8 cellular contexts compared by ENCODE assay signal in the genomic region with DNA sequence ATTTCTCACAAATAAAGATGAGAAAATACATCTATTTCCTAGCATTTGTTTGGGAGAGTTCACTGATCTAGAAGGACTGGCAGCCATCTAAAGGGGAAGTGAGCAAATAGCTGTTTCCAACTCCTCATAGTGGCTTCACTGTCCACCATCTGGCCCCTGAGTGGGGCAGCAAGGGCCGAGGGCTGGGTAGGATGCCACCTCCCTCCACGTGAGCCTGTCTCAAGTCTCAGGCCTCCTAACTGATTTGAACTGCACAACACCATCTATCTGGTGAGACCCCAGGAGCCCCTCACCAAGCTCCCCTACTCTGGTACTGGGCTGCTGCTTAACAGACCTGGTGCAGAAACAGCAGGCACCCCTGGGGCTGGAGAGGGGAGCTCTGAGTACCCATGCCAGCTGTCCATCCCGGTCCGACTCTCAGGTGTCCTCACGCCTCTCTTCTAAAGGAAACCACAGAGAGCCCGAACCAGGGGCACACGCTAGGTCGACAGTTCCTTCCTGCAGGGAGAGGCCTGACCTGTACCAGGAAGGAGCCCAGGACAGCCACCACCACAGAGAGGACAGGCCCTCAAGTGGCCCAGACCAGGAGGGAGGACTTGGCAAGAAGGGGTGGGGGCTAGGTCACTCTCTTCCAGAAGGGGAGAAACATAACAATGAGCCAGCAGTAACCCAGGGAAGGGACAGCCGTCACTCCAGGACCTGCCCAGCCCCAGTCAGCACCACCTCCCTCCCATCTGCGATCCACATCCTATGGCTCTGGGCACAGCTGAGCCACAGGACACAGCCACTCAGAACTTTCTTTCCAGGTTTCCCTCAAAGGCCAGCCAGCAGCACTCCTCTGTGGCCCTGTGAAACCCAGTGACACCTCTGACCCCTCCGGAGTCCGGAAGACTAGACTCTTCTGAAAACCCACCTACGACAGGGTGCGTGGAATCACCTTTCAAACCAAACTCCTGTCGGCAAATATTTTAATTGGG. TPM values are rescaled to one million over a fixed set of nuclear protein-coding genes. Genes with fewer than 3 reads are reported as not detected.
DNase-seq lines count a peak whose midpoint lies in the region; ATAC-seq, FAIRE-seq and TF ChIP-seq lines count a peak whose summit lies in the region.

No MANE protein-coding gene starts in this region.

- FAIRE-seq in GM12878 (lab: Jason Lieb, UNC): no peak

- CTCF ChIA-PET in GM12878 (lab: Yijun Ruan, JAX): interaction anchor here (0.6 to 9.8 kb wide), 8 partner anchors 8 to 202 kb away, joined by 3 to 83 read pairs (median 5); partner anchors contain the start of gene MED26

- H3K4me3 ChIP-seq in GM12878: peak overlapping the region; percentile 79

- TF ChIP-seq RAD21 in GM12878 (IDR thresholded peaks at IDR 0.05; ENCODE audit: insufficient read depth, low read depth, low read length): no peak

- H3K27ac ChIP-seq in KOPT-K1 (ENCODE audit: low read depth, low read length, poor library complexity, severe bottlenecking): peak overlapping the region; percentile 65
- H3K27ac ChIP-seq in GM12878 (ENCODE audit: control insufficient read depth, insufficient read depth): peak overlapping the region; percentile 99

- H3K9ac ChIP-seq in GM12878 (ENCODE audit: control insufficient read depth, insufficient read depth, low read length): peak overlapping the region; percentile 99

- no peaks in the 10 kb centered on the region for H4K20me1 ChIP-seq in GM12878 (ENCODE audit: control insufficient read depth, insufficient read depth)

- TF ChIP-seq CTCF in CD14-positive monocyte (IDR thresholded peaks at IDR 0.05) (no peak), GM12878 (IDR thresholded peaks at IDR 0.05 in 2 of 3, conservative IDR thresholded peaks at IDR 0.05 in 1 of 3; ENCODE audit: control insufficient read depth in 2 of 3, extremely low read depth in 1 of 3, insufficient read depth in 1 of 3, low read depth in 3 of 3, low read length in 3 of 3) (no peak)

- peaks cover 20% of the 10 kb centered on the region; the same call in 1 of the 2 replicates for H3K36me3 ChIP-seq in KOPT-K1 (ENCODE audit: insufficient read depth, low read length)
- H3K36me3 ChIP-seq in GM12878 (ENCODE audit: control insufficient read depth in 2 of 2, insufficient read depth in 2 of 2, low read length in 1 of 2): peaks cover 6 to 9% of the 10 kb centered on the region in 2 experiments; a peak in 3 of 4 replicates

- H3K9me3 ChIP-seq in KOPT-K1 (ENCODE audit: insufficient read depth, low read length, poor library complexity, severe bottlenecking) (no peaks in the 10 kb centered on the region), GM12878 (replicated peaks; ENCODE audit: control insufficient read depth, insufficient read depth, low read length) (no peaks in the 10 kb centered on the region)

- peaks cover 0 to 3% (median 2%) of the 10 kb centered on the region in 3 donors for H3K27me3 Mint-ChIP-seq in CD14-positive monocyte (ENCODE audit: low read depth in 3 of 3)
- H3K27me3 Mint-ChIP-seq in naive thymus-derived CD8-positive, alpha-beta T cell: no peaks in the 10 kb centered on the region

- no peak for TF ChIP-seq EP300 in GM12878 (IDR thresholded peaks at IDR 0.05; ENCODE audit: borderline replicate concordance in 1 of 2, control insufficient read depth in 1 of 2, low read depth in 2 of 2, low read length in 2 of 2)

- H3K9me3 Mint-ChIP-seq in CD14-positive monocyte: no peaks in the 10 kb centered on the region
- peaks cover 0 to 2% (median 0%) of the 10 kb centered on the region in 9 donors for H3K9me3 Mint-ChIP-seq in naive thymus-derived CD8-positive, alpha-beta T cell

- peak; percentile 57; the same call in 1 of the 2 replicates for TF ChIP-seq POLR2A in GM12878 (IDR thresholded peaks at IDR 0.05; ENCODE audit: low read depth, low read length)

- intact Hi-C loops in CD14-positive monocyte (cut with micrococcal nuclease): loop anchor here in 1 of 2 donors (2.0 to 10.0 kb wide), 3 partner anchors 42 to 140 kb away; partner anchors contain the start of gene CHERP
- intact Hi-C loops in GM12878 (cut with micrococcal nuclease; ENCODE audit: unreplicated experiment): loop anchor here (2.0 to 5.0 kb wide), 3 partner anchors 140 to 508 kb away; partner anchors contain the start of genes HSH2D and TPM4

- peaks cover 5 to 21% of the 10 kb centered on the region in 2 donors for H3K36me3 Mint-ChIP-seq in CD14-positive monocyte
- H3K36me3 Mint-ChIP-seq in naive thymus-derived CD8-positive, alpha-beta T cell: no peaks in the 10 kb centered on the region

- H3K27me3 ChIP-seq in GM12878 (replicated peaks in 1 of 2; ENCODE audit: control insufficient read depth in 2 of 2, insufficient read depth in 2 of 2, low read length in 1 of 2): no peaks in the 10 kb centered on the region

- peaks cover 96% of the 10 kb centered on the region for H3K79me2 ChIP-seq in GM12878 (ENCODE audit: control insufficient read depth, insufficient read depth, low read length)

- H3K27ac Mint-ChIP-seq in CD14-positive monocyte: peak overlapping the region; percentile 96 to 98 (median 97)
- H3K27ac Mint-ChIP-seq in naive thymus-derived CD8-positive, alpha-beta T cell: peak overlapping the region; percentile 51 to 97 (median 92)

- ATAC-seq in GM12878: peak; percentile 1; the same call in 2 of the 3 replicates
- ATAC-seq in naive thymus-derived CD8-positive, alpha-beta T cell: no peak

- peaks cover 58% of the 10 kb centered on the region for H3K4me1 ChIP-seq in GM12878 (ENCODE audit: control insufficient read depth, insufficient read depth, low read length)

- in situ Hi-C loops in GM12878 (cut with MboI): loop anchor here (5.0 to 25.0 kb wide), 2 partner anchors 42 to 1998 kb away; partner anchors contain the start of genes CLEC17A and MED26

- RAD21 ChIA-PET in GM12878 (lab: Charles Lee; ENCODE audit: unreplicated experiment): interaction anchor here (0.8 to 11.3 kb wide), 22 partner anchors 8 to 337 kb away, joined by 3 to 169 read pairs (median 5); partner anchors contain the start of genes MED26, SLC35E1 and TMEM38A

- POLR2A ChIA-PET in GM12878 (lab: Charles Lee): interaction anchor here (0.6 to 13.1 kb wide), 19 partner anchors 8 to 1520 kb away, joined by 3 to 220 read pairs (median 9); partner anchors contain the start of genes CALR3, CHERP, MED26 and SLC35E1
- POLR2A ChIA-PET in naive thymus-derived CD8-positive, alpha-beta T cell (lab: Charles Lee): interaction anchor here (0.6 to 4.1 kb wide), 7 partner anchors 9 to 256 kb away, joined by 3 to 27 read pairs (median 5); partner anchors contain the start of genes MED26 and SLC35E1

- H3K4me3 Mint-ChIP-seq in CD14-positive monocyte: peak overlapping the region; percentile 83 to 93
- peak overlapping the region; percentile 64 to 87 (median 81) for H3K4me3 Mint-ChIP-seq in naive thymus-derived CD8-positive, alpha-beta T cell

- H3K4me1 Mint-ChIP-seq in CD14-positive monocyte: peaks cover 76% of the 10 kb centered on the region
- peaks cover 20 to 94% (median 89%) of the 10 kb centered on the region in 4 donors for H3K4me1 Mint-ChIP-seq in naive thymus-derived CD8-positive, alpha-beta T cell

- DNase-seq in CD14-positive monocyte (ENCODE audit: low spot score) (no peak), GM12878 (ENCODE audit: low read depth, low spot score) (no peak), SHP77 treated with DMSO at 0.1 percent for 48 hours (lab: John Stamatoyannopoulos, UW) (no peak), RKO (ENCODE audit: low spot score) (no peak), retina (no peak), NCI-H2196 treated with DMSO at 0.1 percent for 48 hours (lab: John Stamatoyannopoulos, UW; ENCODE audit: unreplicated experiment) (no peak)
- peak in 1 of 10 donors; percentile 41 for DNase-seq in naive thymus-derived CD8-positive, alpha-beta T cell

- no peak overlapping the region for H2AFZ ChIP-seq in GM12878 (ENCODE audit: control insufficient read depth, low read depth, low read length)

- under 1% methylated on average over 15 of the region's 15 CpGs for WGBS in GM12878 (ENCODE audit: insufficient coverage, insufficient replicate concordance, low lambda C conversion rate, missing lambda C conversion rate)

- BruUV-seq in GM12878 (replicated peaks; lab: Mats Ljungman, UMichigan): TSS peak; percentile 93

- H3K4me2 ChIP-seq in GM12878 (ENCODE audit: control insufficient read depth, insufficient read depth): peak overlapping the region; percentile 100

- SMC1A ChIA-PET in GM12878 (lab: Charles Lee; ENCODE audit: uncharacterized antibody, unreplicated experiment): interaction anchor here (0.7 to 10.9 kb wide), 21 partner anchors 9 to 492 kb away, joined by 3 to 164 read pairs (median 5); partner anchors contain the start of genes MED26, SLC35E1 and SMIM7

RNA-seq across cellular contexts. Expression of gene SLC35E1, which starts 12.9 kb away (rescaled TPM):
- polyA plus RNA-seq in CD14-positive monocyte (10 to 100 TPM; 12.1 to 13.5 TPM), GM12878 (2011; rRNA removed) (28.7 and 37.7 TPM in 2 replicates), GM12878 (2014; fragmentation: Illumina TruSeq; extraction: Trizol) (20.5 and 23.8 TPM in 2 replicates), GM12878 (2014; fragmentation: Nextera tagmentation; extraction: Ambion mirVana) (10 to 100 TPM; 11.3 to 15.1 TPM), GM12878 (2014; rRNA removed) (19.6 and 26.7 TPM in 2 replicates), GM12878 (2016; fragmentation: Nextera tagmentation; extraction: Ambion mirVana) (10 to 100 TPM; 12.6 to 20.0 TPM)
- 130 and 131 TPM in 2 replicates for total RNA-seq in GM12878 (2013; cell fraction: nucleolus; rRNA removed)
- total RNA-seq in GM12878 (2014; rRNA removed) (24.7 and 26.5 TPM in 2 replicates), GM12878 (2014; rRNA removed; fragmentation: Illumina TruSeq; extraction: Trizol) (20.1 and 20.4 TPM in 2 replicates), GM12878 (2021) (30.9 and 33.7 TPM in 2 replicates)
- 23.4 TPM for polyA plus RNA-seq in GM12878 (2011; ENCODE audit: low read depth)
- polyA plus RNA-seq in GM12878 (2011; cell fraction: cytosol; rRNA removed): 42.7 and 47.6 TPM in 2 replicates
- polyA plus RNA-seq in GM12878 (2011; cell fraction: nucleus; rRNA removed): 45.6 and 46.8 TPM in 2 replicates
- polyA plus RNA-seq in GM12878 (2012): 32.1 and 35.8 TPM in 2 replicates
- 96.4 and 132 TPM in 2 replicates for polyA minus RNA-seq in GM12878 (2011; rRNA and poly(A)+ RNA removed)
- 29.0 and 31.5 TPM in 2 replicates for polyA minus RNA-seq in GM12878 (2011; cell fraction: cytosol; rRNA and poly(A)+ RNA removed)
- 27.3 and 43.1 TPM in 2 replicates for polyA minus RNA-seq in GM12878 (2011; cell fraction: nucleus; rRNA and poly(A)+ RNA removed)
- total RNA-seq in naive thymus-derived CD8-positive, alpha-beta T cell: 10 to 100 TPM; 31.5 to 34.2 TPM
- polyA plus RNA-seq in naive thymus-derived CD8-positive, alpha-beta T cell: 10 to 100 TPM; 13.6 to 22.3 (median 16.1) TPM

RNA-seq across cellular contexts. Expression of gene CHERP, which starts 42.9 kb away (rescaled TPM):
- polyA plus RNA-seq in CD14-positive monocyte (1 to 10 TPM; 3.2 to 5.3 TPM), GM12878 (2011; rRNA removed) (3.2 and 5.1 TPM in 2 replicates), GM12878 (2014; fragmentation: Illumina TruSeq; extraction: Trizol) (3.5 and 17.6 TPM in 2 replicates), GM12878 (2014; fragmentation: Nextera tagmentation; extraction: Ambion mirVana) (1 to 10 TPM in 1 of 2 experiments, under 1 TPM in 1; 0.66 to 1.7 TPM), GM12878 (2014; rRNA removed) (24.0 and 42.2 TPM in 2 replicates), GM12878 (2016; fragmentation: Nextera tagmentation; extraction: Ambion mirVana) (10 to 100 TPM; 47.1 to 49.4 TPM)
- total RNA-seq in GM12878 (2013; cell fraction: nucleolus; rRNA removed): 47.2 and 55.4 TPM in 2 replicates
- total RNA-seq in GM12878 (2014; rRNA removed) (3.6 and 4.9 TPM in 2 replicates), GM12878 (2014; rRNA removed; fragmentation: Illumina TruSeq; extraction: Trizol) (6.8 and 7.2 TPM in 2 replicates), GM12878 (2021) (57.5 and 65.3 TPM in 2 replicates)
- 13.6 TPM for polyA plus RNA-seq in GM12878 (2011; ENCODE audit: low read depth)
- 7.8 and 8.6 TPM in 2 replicates for polyA plus RNA-seq in GM12878 (2011; cell fraction: cytosol; rRNA removed)
- 45.6 and 76.2 TPM in 2 replicates for polyA plus RNA-seq in GM12878 (2011; cell fraction: nucleus; rRNA removed)
- 34.7 and 37.6 TPM in 2 replicates for polyA plus RNA-seq in GM12878 (2012)
- polyA minus RNA-seq in GM12878 (2011; rRNA and poly(A)+ RNA removed): 4.5 and 8.6 TPM in 2 replicates
- 9.5 and 14.8 TPM in 2 replicates for polyA minus RNA-seq in GM12878 (2011; cell fraction: cytosol; rRNA and poly(A)+ RNA removed)
- 15.5 and 27.3 TPM in 2 replicates for polyA minus RNA-seq in GM12878 (2011; cell fraction: nucleus; rRNA and poly(A)+ RNA removed)
- 10 to 100 TPM; 75.6 to 82.0 TPM for total RNA-seq in naive thymus-derived CD8-positive, alpha-beta T cell
- 10 to 100 TPM in 1 of 3 donors, 1 to 10 TPM in 2; 4.7 to 17.8 (median 8.6) TPM for polyA plus RNA-seq in naive thymus-derived CD8-positive, alpha-beta T cell

RNA-seq across cellular contexts. Expression of gene MED26, which starts 42.9 kb away (rescaled TPM):
- 1 to 10 TPM; 1.1 to 2.1 TPM for polyA plus RNA-seq in CD14-positive monocyte
- 44.3 and 46.5 TPM in 2 replicates for total RNA-seq in GM12878 (2013; cell fraction: nucleolus; rRNA removed)
- 13.8 and 15.3 TPM in 2 replicates for total RNA-seq in GM12878 (2014; rRNA removed)
- 7.2 and 8.6 TPM in 2 replicates for total RNA-seq in GM12878 (2014; rRNA removed; fragmentation: Illumina TruSeq; extraction: Trizol)
- total RNA-seq in GM12878 (2021): 20.2 and 21.4 TPM in 2 replicates
- polyA plus RNA-seq in GM12878 (2011; ENCODE audit: low read depth): 3.3 TPM
- polyA plus RNA-seq in GM12878 (2011; rRNA removed): 10.0 and 14.0 TPM in 2 replicates
- polyA plus RNA-seq in GM12878 (2011; cell fraction: cytosol; rRNA removed): 14.4 and 19.2 TPM in 2 replicates
- 18.8 and 19.7 TPM in 2 replicates for polyA plus RNA-seq in GM12878 (2011; cell fraction: nucleus; rRNA removed)
- polyA plus RNA-seq in GM12878 (2012): 7.8 and 10.8 TPM in 2 replicates
- 3.6 and 8.0 TPM in 2 replicates for polyA plus RNA-seq in GM12878 (2014; fragmentation: Illumina TruSeq; extraction: Trizol)
- 1 to 10 TPM; 1.1 to 2.2 TPM for polyA plus RNA-seq in GM12878 (2014; fragmentation: Nextera tagmentation; extraction: Ambion mirVana)
- polyA plus RNA-seq in GM12878 (2014; rRNA removed): 12.4 and 15.2 TPM in 2 replicates
- 10 to 100 TPM in 1 of 2 experiments, 1 to 10 TPM in 1; 9.2 to 10.1 TPM for polyA plus RNA-seq in GM12878 (2016; fragmentation: Nextera tagmentation; extraction: Ambion mirVana)
- polyA minus RNA-seq in GM12878 (2011; rRNA and poly(A)+ RNA removed): 19.0 and 25.2 TPM in 2 replicates
- 12.0 and 15.0 TPM in 2 replicates for polyA minus RNA-seq in GM12878 (2011; cell fraction: cytosol; rRNA and poly(A)+ RNA removed)
- 21.2 and 41.1 TPM in 2 replicates for polyA minus RNA-seq in GM12878 (2011; cell fraction: nucleus; rRNA and poly(A)+ RNA removed)
- total RNA-seq in naive thymus-derived CD8-positive, alpha-beta T cell: 10 to 100 TPM; 16.5 to 18.5 TPM
- 1 to 10 TPM; 2.7 to 3.9 (median 3.1) TPM for polyA plus RNA-seq in naive thymus-derived CD8-positive, alpha-beta T cell
